ENCODE assay signal across 3 cellular contexts in genomic region chr13:29174093-29174492, GRCh38.
"Had no signal": no experiment of that assay in that cellular context is flagged by ENCODE, and none has a peak within 500 bp of the region (broad histone marks: within the 10 kb centered on the region; RNA-seq: fewer than 3 reads in every experiment).

No MANE protein-coding gene starts in this region.

- ATAC-seq: GM12878 had no signal

- H3K4me3 ChIP-seq: GM12878 had no signal

- DNase-seq: GDM1, GF-D8 had no signal
